In the genomic region with DNA sequence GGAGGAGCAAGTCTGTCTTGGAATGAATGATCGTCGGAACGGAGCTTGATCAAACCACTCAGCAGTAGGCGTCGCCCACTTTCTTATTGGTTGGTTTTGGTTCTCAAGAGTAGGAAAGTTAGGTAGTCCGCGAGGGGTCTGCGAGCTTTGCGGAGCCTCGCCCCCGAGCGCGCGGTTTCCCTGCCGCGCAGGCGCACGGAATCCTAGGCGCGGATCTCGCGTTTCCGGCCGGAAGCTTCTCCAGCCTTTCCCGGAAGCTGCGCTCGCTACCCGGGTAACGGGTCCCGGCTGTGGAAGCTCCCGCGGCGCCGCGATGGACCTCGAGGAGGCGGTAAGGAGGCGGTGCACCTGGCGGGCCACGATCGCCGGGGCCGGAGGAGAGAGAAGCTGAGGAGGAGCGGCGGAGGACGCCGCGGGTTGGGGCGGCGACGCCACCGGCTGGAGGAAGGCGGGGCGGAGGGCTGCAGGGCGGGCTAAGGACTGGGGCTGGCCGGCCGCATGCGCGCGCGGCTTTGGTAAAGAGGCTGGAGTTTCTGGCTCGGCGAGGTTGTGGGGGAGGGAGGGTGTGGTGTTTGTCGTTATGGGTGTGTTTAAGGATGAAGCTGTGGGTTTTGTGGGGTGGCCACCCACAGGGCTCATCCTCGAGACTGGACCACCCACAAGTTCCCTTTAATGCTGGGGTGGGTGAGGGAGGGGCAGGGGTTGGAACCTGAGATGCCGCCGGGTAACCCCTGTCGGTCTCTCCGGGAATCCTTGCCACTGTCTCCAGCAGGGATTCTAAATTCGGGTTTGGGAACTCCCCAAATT, we compare ENCODE assay signal across 8 cellular contexts. TPM values are rescaled to one million over a fixed set of nuclear protein-coding genes. Genes with fewer than 3 reads are reported as not detected.
A peak's percentile ranks its signal among the peaks of the same experiment; 100 is the strongest.
DNase-seq lines count a peak whose midpoint lies in the region; ATAC-seq and TF ChIP-seq lines count a peak whose summit lies in the region.

A gene (plus strand): TSS at position 246 of the 807 bp plus-strand sequence. CDS start 68 bp downstream, at position 314.

- H3K27me3 ChIP-seq in HUES48 (ENCODE audit: control insufficient read depth, insufficient read depth, low read length) (no peaks in the 10 kb centered on the region), NT2/D1 (ENCODE audit: insufficient read depth, insufficient read length) (no peaks in the 10 kb centered on the region)

- peaks cover 28% of the 10 kb centered on the region for H3K36me3 ChIP-seq in HUES48 (ENCODE audit: control insufficient read depth, insufficient read depth, low read length)
- peaks cover 22% of the 10 kb centered on the region for H3K36me3 ChIP-seq in NT2/D1 (ENCODE audit: insufficient read depth, insufficient read length, low read length)

- peak; percentile 88 for DNase-seq in Calu3
- DNase-seq in NT2/D1 (ENCODE audit: low read depth, low spot score), result peak; percentile 93
- peak; percentile 94 for DNase-seq in activated CD8-positive, alpha-beta memory T cell treated with anti-CD3 and anti-CD28 coated beads, Interleukin-2, amount 10 ng/mL, durations not matched to agents 7 days and 5 days
- peak; percentile 84 to 92 for DNase-seq in mesothelial cell of epicardium (ENCODE audit: low spot score in 2 of 2, unreplicated experiment in 2 of 2)
- DNase-seq in stimulated activated CD8-positive, alpha-beta memory T cell treated with anti-CD3 and anti-CD28 coated beads, Interleukin-15, amount 100 ng/mL, for 48 hours (ENCODE audit: low read depth in 2 of 2), result peak; percentile 90 to 91

- H3K4me1 ChIP-seq in HUES48 (ENCODE audit: control insufficient read depth, insufficient read depth, low read length), result peaks cover 5% of the 10 kb centered on the region; the same call in 1 of the 2 replicates
- peaks cover 3% of the 10 kb centered on the region for H3K4me1 ChIP-seq in NT2/D1 (ENCODE audit: insufficient read depth, insufficient read length)

- H3K27ac Mint-ChIP-seq in Calu3 (ENCODE audit: unreplicated experiment) (peak within 1 kb of the TSS; percentile 92), mesothelial cell of epicardium (peak within 1 kb of the TSS; percentile 97)
- H3K27ac Mint-ChIP-seq in activated CD8-positive, alpha-beta memory T cell treated with anti-CD3 and anti-CD28 coated beads, Interleukin-2, amount 10 ng/mL, durations not matched to agents 7 days and 5 days, result peak within 1 kb of the TSS; percentile 86

- TF ChIP-seq CTCF in Calu3 (IDR thresholded peaks at IDR 0.05; ENCODE audit: unreplicated experiment) (no peak), mesothelial cell of epicardium (IDR thresholded peaks at IDR 0.05; ENCODE audit: unreplicated experiment) (no peak)

- no peaks in the 10 kb centered on the region for H3K9me3 Mint-ChIP-seq in Calu3 (ENCODE audit: low read depth, unreplicated experiment)
- no peaks in the 10 kb centered on the region for H3K9me3 Mint-ChIP-seq in activated CD8-positive, alpha-beta memory T cell treated with anti-CD3 and anti-CD28 coated beads, Interleukin-2, amount 10 ng/mL, durations not matched to agents 7 days and 5 days (ENCODE audit: low read depth)
- no peaks in the 10 kb centered on the region for H3K9me3 Mint-ChIP-seq in mesothelial cell of epicardium

- in situ Hi-C loops in endometrial microvascular endothelial cells (cut with HindIII; ENCODE audit: inconsistent ontology term, low pct_unique_long_range_greater_than_20kb, low sequenced_read_pairs), result no loop called here

- H3K4me3 Mint-ChIP-seq in Calu3 (ENCODE audit: low read depth, unreplicated experiment), result peak within 1 kb of the TSS; percentile 98
- peak within 1 kb of the TSS; percentile 91 for H3K4me3 Mint-ChIP-seq in activated CD8-positive, alpha-beta memory T cell treated with anti-CD3 and anti-CD28 coated beads, Interleukin-2, amount 10 ng/mL, durations not matched to agents 7 days and 5 days
- H3K4me3 Mint-ChIP-seq in mesothelial cell of epicardium, result peak within 1 kb of the TSS; percentile 93

- H3K4me1 Mint-ChIP-seq in Calu3 (ENCODE audit: low read depth, unreplicated experiment) (peaks cover 30% of the 10 kb centered on the region), mesothelial cell of epicardium (peaks cover 38% of the 10 kb centered on the region)
- H3K4me1 Mint-ChIP-seq in activated CD8-positive, alpha-beta memory T cell treated with anti-CD3 and anti-CD28 coated beads, Interleukin-2, amount 10 ng/mL, durations not matched to agents 7 days and 5 days, result peaks cover 43% of the 10 kb centered on the region

- peak within 1 kb of the TSS; percentile 97 for H3K27ac ChIP-seq in HUES48 (ENCODE audit: low read depth, low read length)

- CTCF ChIA-PET in Calu3 (lab: Charles Lee), result interaction anchor here (0.6 to 1.4 kb wide), 10 partner anchors 13 to 288 kb away, joined by 3 to 9 read pairs (median 4); a partner anchor contains a TSS
- CTCF ChIA-PET in activated CD8-positive, alpha-beta memory T cell treated with anti-CD3 and anti-CD28 coated beads, Interleukin-2, amount 10 ng/mL, durations not matched to agents 7 days and 5 days (lab: Charles Lee), result interaction anchor here (0.6 to 3.0 kb wide), 28 partner anchors 9 to 288 kb away, joined by 3 to 21 read pairs (median 4); a partner anchor contains a TSS

- intact Hi-C loops in Calu3 (cut with micrococcal nuclease; ENCODE audit: unreplicated experiment), result loop anchor here (5.0 kb wide), 1 partner anchor 54 kb away; no protein-coding TSS in a partner anchor

- H3K36me3 Mint-ChIP-seq in Calu3 (ENCODE audit: insufficient read depth, unreplicated experiment) (peaks cover 18% of the 10 kb centered on the region), mesothelial cell of epicardium (peaks cover 4% of the 10 kb centered on the region)
- H3K36me3 Mint-ChIP-seq in activated CD8-positive, alpha-beta memory T cell treated with anti-CD3 and anti-CD28 coated beads, Interleukin-2, amount 10 ng/mL, durations not matched to agents 7 days and 5 days, result peaks cover 40% of the 10 kb centered on the region

- no TSS peak for BruUV-seq in Calu3 (replicated peaks; lab: Mats Ljungman, UMichigan)

- H3K27me3 Mint-ChIP-seq in Calu3 (ENCODE audit: unreplicated experiment), result no peaks in the 10 kb centered on the region
- peaks cover 2% of the 10 kb centered on the region for H3K27me3 Mint-ChIP-seq in activated CD8-positive, alpha-beta memory T cell treated with anti-CD3 and anti-CD28 coated beads, Interleukin-2, amount 10 ng/mL, durations not matched to agents 7 days and 5 days
- no peaks in the 10 kb centered on the region for H3K27me3 Mint-ChIP-seq in mesothelial cell of epicardium (ENCODE audit: low read depth)

- H3K4me3 ChIP-seq in HUES48 (ENCODE audit: low read depth, low read length), result peak within 1 kb of the TSS; percentile 93
- peak within 1 kb of the TSS; percentile 67 for H3K4me3 ChIP-seq in NT2/D1 (ENCODE audit: insufficient read length, low read depth)

- H3K9me3 ChIP-seq in HUES48 (ENCODE audit: control insufficient read depth, insufficient read depth, low read length) (no peaks in the 10 kb centered on the region), NT2/D1 (ENCODE audit: insufficient read depth, low read length) (no peaks in the 10 kb centered on the region)

- H3K9ac ChIP-seq in HUES48 (ENCODE audit: low read depth, low read length) (peak within 1 kb of the TSS; percentile 78), NT2/D1 (ENCODE audit: insufficient read length, low read depth) (peak within 1 kb of the TSS; percentile 81)

- peak; percentile 77 for ATAC-seq in GM21390 (IDR thresholded peaks at IDR 0.05; ENCODE audit: unreplicated experiment)
- peak; percentile 89 for ATAC-seq in activated CD8-positive, alpha-beta memory T cell treated with anti-CD3 and anti-CD28 coated beads, Interleukin-2, amount 10 ng/mL, durations not matched to agents 7 days and 5 days

RNA-seq across cellular contexts. Expression of the gene that starts here (rescaled TPM):
- total RNA-seq in Calu3 (2022) (17.8 and 23.0 TPM in 2 replicates), endometrial microvascular endothelial cells (ENCODE audit: inconsistent ontology term) (22.9 TPM), mesothelial cell of epicardium (28.2 to 33.1 TPM (median 28.9 TPM) in 3 replicates)
- total RNA-seq in activated CD8-positive, alpha-beta memory T cell treated with anti-CD3 and anti-CD28 coated beads, Interleukin-2, amount 10 ng/mL, durations not matched to agents 7 days and 5 days, result 10 to 100 TPM; 29.5 to 31.2 TPM

Comparison
In these comparisons a context has a peak if more than half of its experiments do, and no peak if none do; other contexts are left out.
1. Peak in every context shown above with its lines: DNase-seq, ATAC-seq, H3K4me3 ChIP-seq and H3K27ac ChIP-seq.